17 cellular contexts compared by ENCODE assay signal in the genomic region with DNA sequence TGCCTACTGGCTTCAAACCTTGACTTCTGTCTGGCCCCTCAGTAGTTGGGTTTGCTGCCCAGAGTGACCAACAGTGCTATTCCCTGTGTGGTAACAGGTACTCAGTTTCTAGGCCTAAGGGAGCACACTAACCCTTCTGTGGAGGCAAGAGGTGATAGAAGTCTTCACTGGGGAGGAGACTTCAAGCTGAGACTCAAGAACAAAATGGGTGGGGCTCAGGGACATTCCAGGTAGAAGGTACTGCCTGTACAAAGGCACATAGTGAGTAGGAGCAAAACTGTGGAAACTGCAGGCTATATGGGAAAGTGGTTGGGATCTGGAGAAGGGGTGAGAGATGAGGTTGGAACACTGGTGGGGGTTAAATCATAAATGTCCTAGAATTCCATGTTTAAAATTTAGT.
"Had no signal": no experiment of that assay in that cellular context is flagged by ENCODE, and none has a peak within 500 bp of the region (broad histone marks: within the 10 kb centered on the region; RNA-seq: fewer than 3 reads in every experiment).

No MANE protein-coding gene starts in this region.

- H3K4me3 ChIP-seq: heart left ventricle, lung, SK-N-MC, skin epidermis, stomach, thoracic aorta had no signal

- DNase-seq: activated CD4-positive, alpha-beta memory T cell treated with anti-CD3 and anti-CD28 coated beads, Interleukin-2, amount 10 ng/mL, durations not matched to agents 7 days and 5 days; activated CD8-positive, alpha-beta memory T cell treated with anti-CD3 and anti-CD28 coated beads, Interleukin-2, amount 50 U/mL, for 4 hours; activated gamma-delta T cell treated with Interleukin-2 at 50 U/mL for 16 hours; activated naive CD8-positive, alpha-beta T cell treated with anti-CD3 and anti-CD28 coated beads, Interleukin-2, amount 10 ng/mL, durations not matched to agents 7 days and 5 days; brain microvascular endothelial cell; cerebellar nuclear complex; effector CD8-positive, alpha-beta T cell; heart left ventricle; naive B cell; nucleus accumbens; stimulated activated CD4-positive, alpha-beta T cell treated with anti-CD3 and anti-CD28 coated beads, Interleukin-4, amount 100 ng/mL, for 24 hours; stomach; WERI-Rb-1 had no signal

- H3K4me3 Mint-ChIP-seq: activated CD4-positive, alpha-beta memory T cell treated with anti-CD3 and anti-CD28 coated beads, Interleukin-2, amount 10 ng/mL, durations not matched to agents 7 days and 5 days had no signal

- H3K27ac Mint-ChIP-seq: activated CD4-positive, alpha-beta memory T cell treated with anti-CD3 and anti-CD28 coated beads, Interleukin-2, amount 10 ng/mL, durations not matched to agents 7 days and 5 days; activated naive CD8-positive, alpha-beta T cell treated with anti-CD3 and anti-CD28 coated beads, Interleukin-2, amount 10 ng/mL, durations not matched to agents 7 days and 5 days had no signal

- H3K27me3 ChIP-seq: heart left ventricle, stomach had no signal

- H3K36me3 ChIP-seq: brain microvascular endothelial cell, thoracic aorta had no signal

- H3K27me3 Mint-ChIP-seq: activated naive CD8-positive, alpha-beta T cell treated with anti-CD3 and anti-CD28 coated beads, Interleukin-2, amount 10 ng/mL, durations not matched to agents 7 days and 5 days had no signal

- ATAC-seq: heart left ventricle had no signal

- H3K27ac ChIP-seq: brain microvascular endothelial cell, heart left ventricle, SK-N-MC, skin epidermis, stomach, thoracic aorta, WERI-Rb-1 had no signal

- H3K9me3 ChIP-seq: heart left ventricle, stomach, thoracic aorta had no signal
